ENCODE assay signal across 23 cellular contexts in the genomic region with DNA sequence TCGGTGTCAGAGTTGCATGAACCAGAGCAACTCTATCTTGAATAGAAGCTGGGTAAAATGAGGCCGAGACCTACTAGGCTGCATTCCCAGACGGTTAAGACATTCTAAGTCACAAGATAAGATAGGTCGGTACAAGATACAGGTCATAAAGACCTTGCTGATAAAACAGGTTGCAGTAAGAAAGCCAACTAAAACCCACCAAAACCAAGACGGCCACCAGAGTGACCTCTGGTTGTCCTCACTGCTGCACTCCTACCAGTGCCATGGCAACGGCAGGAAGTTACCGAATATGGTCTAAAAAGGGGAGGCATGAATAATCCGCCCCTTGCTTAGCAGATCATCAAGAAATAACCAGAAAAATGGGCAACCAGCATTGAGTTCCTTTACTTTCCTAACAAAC. TPM values are rescaled to one million over a fixed set of nuclear protein-coding genes. Genes with fewer than 3 reads are reported as not detected.
DNase-seq lines count a peak whose midpoint lies in the region; ATAC-seq, FAIRE-seq and TF ChIP-seq lines count a peak whose summit lies in the region.
"Had no signal": no experiment of that assay in that cellular context is flagged by ENCODE, and none has a peak within 500 bp of the region (broad histone marks: within the 10 kb centered on the region; RNA-seq: fewer than 3 reads in every experiment).

No MANE protein-coding gene starts in this region.

- no peak overlapping the region for H3K4me3 ChIP-seq in H1 (ENCODE audit: extremely low read depth in 1 of 4, insufficient read depth in 2 of 4, low read depth in 3 of 4, low read length in 4 of 4)
- H3K4me3 ChIP-seq in trophoblast cell (ENCODE audit: low read depth, low read length), result no peak overlapping the region
- H3K4me3 ChIP-seq: adrenal gland, heart left ventricle, SJCRH30 had no signal

- no peak for TF ChIP-seq CTCF in H1 (IDR thresholded peaks at IDR 0.05; ENCODE audit: control extremely low read depth in 1 of 3, insufficient read depth in 1 of 3, low read depth in 1 of 3, low read length in 3 of 3)

- no peak overlapping the region for H4K91ac ChIP-seq in H1 (replicated peaks; ENCODE audit: insufficient read length, low read length)
- no peak overlapping the region for H4K91ac ChIP-seq in trophoblast cell (ENCODE audit: low read depth, low read length)

- H3K36me3 ChIP-seq in H1 (ENCODE audit: control insufficient read depth in 2 of 4, insufficient read depth in 4 of 4, low read length in 3 of 4), result peaks cover 5 to 9% (median 6%) of the 10 kb centered on the region in 4 experiments
- peaks cover 17% of the 10 kb centered on the region in 2 experiments for H3K36me3 ChIP-seq in trophoblast cell (ENCODE audit: control insufficient read depth in 1 of 2, insufficient read depth in 2 of 2, low read length in 2 of 2)

- no peak overlapping the region for H2BK15ac ChIP-seq in H1 (ENCODE audit: low read length)

- no peak overlapping the region for H2BK5ac ChIP-seq in H1 (ENCODE audit: low read depth, low read length)
- H2BK5ac ChIP-seq in trophoblast cell (ENCODE audit: low read depth, low read length, poor library complexity), result no peak overlapping the region

- no peak overlapping the region for H2AK5ac ChIP-seq in H1 (ENCODE audit: low read depth, low read length)
- no peak overlapping the region for H2AK5ac ChIP-seq in trophoblast cell (ENCODE audit: low read length)

- H3K79me1 ChIP-seq in H1 (ENCODE audit: low read depth, low read length) (no peaks in the 10 kb centered on the region), trophoblast cell (ENCODE audit: low read length) (peaks cover 13% of the 10 kb centered on the region)

- H3K23me2 ChIP-seq in H1 (ENCODE audit: low read depth, low read length), result peaks cover 3% of the 10 kb centered on the region; the same call in 1 of the 2 replicates

- H3K27ac ChIP-seq in H1 (ENCODE audit: low read depth, low read length) (no peak overlapping the region), trophoblast cell (ENCODE audit: low read depth, low read length) (peak overlapping the region; percentile 54)
- H3K27ac ChIP-seq: adrenal gland, KMS-11, SJCRH30 had no signal

- WGBS in H1 (ENCODE audit: extremely low coverage in 1 of 2, insufficient coverage in 1 of 2, insufficient read length in 1 of 2, insufficient replicate concordance in 2 of 2, low coverage in 1 of 2, low lambda C conversion rate in 2 of 2, missing lambda C conversion rate in 1 of 2), 2 experiments, result 83% methylated on average over 8 of the region's 8 CpGs; no CpG with 5 or more reads in 1 of the 2 experiments
- no CpG with 5 or more reads among the region's 8 CpGs for WGBS in trophoblast cell (ENCODE audit: extremely low coverage, insufficient coverage, insufficient read length)

- POLR2A ChIA-PET in H1 (lab: Charles Lee; ENCODE audit: partially characterized antibody), result interaction anchor here (0.6 to 1.0 kb wide), 3 partner anchors 70 to 809 kb away, joined by 3 to 4 read pairs (median 3); a partner anchor contains a TSS

- ATAC-seq in GM19035 (IDR thresholded peaks at IDR 0.05; ENCODE audit: unreplicated experiment), result no peak
- ATAC-seq: activated CD4-positive, alpha-beta T cell treated with anti-CD3 and anti-CD28 coated beads for 36 hours; heart left ventricle; stimulated activated naive B cell treated with anti-CD40 and anti-IgM and Interleukin-4, amounts not matched to agents 10 μg/mL and 1 μg/mL and 100 μg/mL, for 72 hours; T-cell had no signal

- TF ChIP-seq RAD21 in H1 (IDR thresholded peaks at IDR 0.05 in 1 of 2, conservative IDR thresholded peaks at IDR 0.05 in 1 of 2; ENCODE audit: low read depth in 2 of 2, low read length in 2 of 2), result no peak

- peaks cover 0 to 6% of the 10 kb centered on the region in 2 experiments for H4K20me1 ChIP-seq in H1 (replicated peaks in 1 of 2; ENCODE audit: control insufficient read depth in 1 of 2, insufficient read depth in 2 of 2, low read length in 2 of 2)

- H3K4me1 ChIP-seq in H1 (replicated peaks in 1 of 4; ENCODE audit: control insufficient read depth in 3 of 4, insufficient read depth in 4 of 4, low read length in 3 of 4) (peaks cover 0 to 2% (median 2%) of the 10 kb centered on the region in 4 experiments; a peak in 1 of 7 replicates), trophoblast cell (ENCODE audit: control insufficient read depth in 1 of 2, insufficient read depth in 2 of 2, low read length in 2 of 2) (peaks cover 9 to 10% of the 10 kb centered on the region in 2 experiments)

- no peaks in the 10 kb centered on the region for H3K79me2 ChIP-seq in H1 (ENCODE audit: control insufficient read depth in 1 of 2, insufficient read depth in 2 of 2, low read length in 2 of 2)
- H3K79me2 ChIP-seq in trophoblast cell (ENCODE audit: control insufficient read depth, insufficient read depth, low read length, poor library complexity), result peaks cover 4% of the 10 kb centered on the region

- H4K8ac ChIP-seq in H1 (ENCODE audit: extremely low read depth, insufficient read depth, low read length) (no peak overlapping the region), trophoblast cell (ENCODE audit: low read depth, low read length) (peak overlapping the region; percentile 23)

- no peak for TF ChIP-seq EP300 in H1 (IDR thresholded peaks at IDR 0.05; ENCODE audit: borderline replicate concordance in 1 of 2, low read depth in 2 of 2, low read length in 2 of 2)

- no peak overlapping the region for H4K12ac ChIP-seq in trophoblast cell (ENCODE audit: low read depth, low read length)

- H3K56ac ChIP-seq in H1 (replicated peaks; ENCODE audit: insufficient read length, low read depth, low read length), result no peak overlapping the region

- CTCF ChIA-PET in H1 (lab: Charles Lee; ENCODE audit: partially characterized antibody), result interaction anchor here (0.7 to 1.3 kb wide), 3 partner anchors 59 to 183 kb away, joined by 3 read pairs; no protein-coding TSS in a partner anchor

- DNase-seq in EL (peak; percentile 21), NCI-H226 (peak; percentile 32), H1 (ENCODE audit: low read depth in 1 of 2, low spot score in 2 of 2) (no peak), trophoblast cell (peak; percentile 93 to 97), G401 (ENCODE audit: low spot score) (no peak)
- no peak for DNase-seq in central memory CD4-positive, alpha-beta T cell
- DNase-seq: activated CD4-positive, alpha-beta T cell treated with anti-CD3 and anti-CD28 coated beads for 36 hours; activated T-cell treated with anti-CD3 and anti-CD28 coated beads, Interleukin-2, amount 50 U/mL, for 24 hours; dermis blood vessel endothelial cell; heart left ventricle; naive B cell; NCI-H1694 treated with DMSO at 0.1 percent for 48 hours; NCI-H2171; NCI-H524 treated with DMSO at 0.1 percent for 48 hours; NK-92 treated with Interleukin-12 subunit alpha and Interleukin-12 subunit beta, amount 100 ng/mL, for 24 hours; SJCRH30; stimulated activated CD4-positive, alpha-beta T cell treated with anti-CD3 and anti-CD28 coated beads, Interleukin-4, amount 100 ng/mL, for 1 hour; stimulated activated naive B cell treated with anti-CD40 and anti-IgM and Interleukin-4, amounts not matched to agents 10 μg/mL and 1 μg/mL and 100 μg/mL, for 72 hours; T-cell had no signal

- H3K18ac ChIP-seq in H1 (ENCODE audit: extremely low read depth, low read length), result no peak overlapping the region
- H3K18ac ChIP-seq in trophoblast cell (ENCODE audit: low read length), result no peak overlapping the region

- H3K27me3 ChIP-seq in H1 (replicated peaks in 1 of 4; ENCODE audit: control insufficient read depth in 3 of 4, extremely low read depth in 1 of 4, insufficient read depth in 3 of 4, low read length in 3 of 4), result no peaks in the 10 kb centered on the region
- H3K27me3 ChIP-seq in trophoblast cell (ENCODE audit: insufficient read depth, low read length), result no peaks in the 10 kb centered on the region
- H3K27me3 ChIP-seq: adrenal gland, heart left ventricle, SJCRH30 had no signal

- no peak overlapping the region for H3K4me2 ChIP-seq in H1 (ENCODE audit: insufficient read depth in 1 of 2, low read depth in 2 of 2, low read length in 2 of 2)
- no peak overlapping the region for H3K4me2 ChIP-seq in trophoblast cell (ENCODE audit: low read length)
- H3K4me2 ChIP-seq: KMS-11 had no signal

- H3K23ac ChIP-seq in H1 (ENCODE audit: insufficient read length), result no peak overlapping the region
- H3K23ac ChIP-seq in trophoblast cell (ENCODE audit: low read length), result no peak overlapping the region

- no peak for FAIRE-seq in H1 (lab: Jason Lieb, UNC)
- FAIRE-seq: bronchial epithelial cell had no signal

- in situ Hi-C loops in G401 (cut with HindIII; ENCODE audit: low sequenced_read_pairs), result no loop called here

- H3K4ac ChIP-seq in H1 (replicated peaks; ENCODE audit: insufficient read length, low read depth, low read length) (no peak overlapping the region), trophoblast cell (ENCODE audit: low read depth, low read length) (no peak overlapping the region)

- no peak overlapping the region for H3K9ac ChIP-seq in H1 (replicated peaks in 1 of 4; ENCODE audit: extremely low read depth in 1 of 4, low read depth in 3 of 4, low read length in 3 of 4)
- H3K9ac ChIP-seq in trophoblast cell (ENCODE audit: low read length), result no peak overlapping the region
- H3K9ac ChIP-seq: KMS-11 had no signal

- H2AFZ ChIP-seq in H1 (ENCODE audit: low read length) (no peak overlapping the region), trophoblast cell (ENCODE audit: insufficient read depth, low read length, poor library complexity) (no peak overlapping the region)

- no peak for TF ChIP-seq POLR2A in H1 (IDR thresholded peaks at IDR 0.05; ENCODE audit: control extremely low read depth in 1 of 2, low read depth in 2 of 2, low read length in 2 of 2)

- no peak overlapping the region for H2BK20ac ChIP-seq in H1 (ENCODE audit: low read length)

- H2BK120ac ChIP-seq in H1 (replicated peaks; ENCODE audit: low read depth, low read length) (no peak overlapping the region), trophoblast cell (ENCODE audit: insufficient read depth, low read length, poor library complexity) (no peak overlapping the region)

- no peak overlapping the region for H4K5ac ChIP-seq in H1 (ENCODE audit: insufficient read length, low read depth, low read length)

- H2BK12ac ChIP-seq in H1 (ENCODE audit: low read depth, low read length), result no peak overlapping the region
- no peak overlapping the region for H2BK12ac ChIP-seq in trophoblast cell (ENCODE audit: low read length)

- 0 out of 4 replicates have a peak, but pooled peaks cover 0 to 2% of the 10 kb centered on the region in 2 experiments for H3K9me3 ChIP-seq in H1 (ENCODE audit: insufficient read depth in 2 of 2, low read depth in 1 of 2, low read length in 1 of 2)
- no peaks in the 10 kb centered on the region for H3K9me3 ChIP-seq in trophoblast cell (ENCODE audit: insufficient read depth, low read depth, low read length)
- H3K9me3 ChIP-seq: adrenal gland, heart left ventricle, SJCRH30 had no signal

- H3K14ac ChIP-seq in H1 (ENCODE audit: insufficient read length), result no peak overlapping the region
- H3K14ac ChIP-seq in trophoblast cell (ENCODE audit: low read length), result no peak overlapping the region

RNA-seq across cellular contexts. Expression of a gene that starts 2.4 kb away (rescaled TPM):
- total RNA-seq in H1 (2021; fragmentation: NEBNext Ultra II Directional; extraction: Animal tissue kit (Norgen Biotek cat#: 25700)), result 36.4 and 37.4 TPM in 2 replicates
- 26.7 and 35.0 TPM in 2 replicates for polyA plus RNA-seq in H1 (2011; rRNA removed)
- polyA plus RNA-seq in H1 (2011; cell fraction: cytosol; rRNA removed), result 39.6 TPM
- polyA plus RNA-seq in H1 (2011; cell fraction: nucleus; rRNA removed), result 67.1 TPM
- 19.6 to 41.0 TPM (median 38.0 TPM) in 4 replicates for polyA plus RNA-seq in H1 (2012, experiment 1 of 2)
- 26.3 TPM for polyA plus RNA-seq in H1 (2012, experiment 2 of 2)
- polyA plus RNA-seq in H1 (2013, experiment 1 of 2), result 19.6 TPM
- 18.0 TPM for polyA plus RNA-seq in H1 (2013, experiment 2 of 2)
- polyA minus RNA-seq in H1 (2011; rRNA and poly(A)+ RNA removed), result 59.7 and 65.6 TPM in 2 replicates
- 28.3 TPM for polyA minus RNA-seq in H1 (2011; cell fraction: cytosol; rRNA and poly(A)+ RNA removed)
- polyA minus RNA-seq in H1 (2011; cell fraction: nucleus; rRNA and poly(A)+ RNA removed), result 48.7 TPM
- polyA plus RNA-seq in trophoblast cell (2013), result 26.9 and 28.6 TPM in 2 replicates
- total RNA-seq in G401 (2014; rRNA removed; shearing (Covaris generic)), result 66.3 and 71.4 TPM in 2 replicates

RNA-seq across cellular contexts. Expression of a gene that starts 10.9 kb away (rescaled TPM):
- 37.9 and 40.2 TPM in 2 replicates for total RNA-seq in H1 (2021; fragmentation: NEBNext Ultra II Directional; extraction: Animal tissue kit (Norgen Biotek cat#: 25700))
- polyA plus RNA-seq in H1 (2011; rRNA removed), result 60.3 and 74.8 TPM in 2 replicates
- polyA plus RNA-seq in H1 (2011; cell fraction: cytosol; rRNA removed), result 61.0 TPM
- polyA plus RNA-seq in H1 (2011; cell fraction: nucleus; rRNA removed), result 53.6 TPM
- polyA plus RNA-seq in H1 (2012, experiment 1 of 2), result 22.2 to 39.2 TPM (median 31.6 TPM) in 4 replicates
- polyA plus RNA-seq in H1 (2012, experiment 2 of 2), result 22.1 TPM
- 30.3 TPM for polyA plus RNA-seq in H1 (2013, experiment 1 of 2)
- 31.1 TPM for polyA plus RNA-seq in H1 (2013, experiment 2 of 2)
- 6.7 and 10.2 TPM in 2 replicates for polyA minus RNA-seq in H1 (2011; rRNA and poly(A)+ RNA removed)
- 26.4 TPM for polyA minus RNA-seq in H1 (2011; cell fraction: cytosol; rRNA and poly(A)+ RNA removed)
- 27.1 TPM for polyA minus RNA-seq in H1 (2011; cell fraction: nucleus; rRNA and poly(A)+ RNA removed)
- polyA plus RNA-seq in trophoblast cell (2013), result 50.6 and 52.2 TPM in 2 replicates
- 86.2 and 132 TPM in 2 replicates for total RNA-seq in G401 (2014; rRNA removed; shearing (Covaris generic))

RNA-seq across cellular contexts. Expression of a gene that starts 46.9 kb away (rescaled TPM):
- total RNA-seq in H1 (2021; fragmentation: NEBNext Ultra II Directional; extraction: Animal tissue kit (Norgen Biotek cat#: 25700)), result 25.5 and 27.5 TPM in 2 replicates
- polyA plus RNA-seq in H1 (2011; rRNA removed), result 21.9 and 28.8 TPM in 2 replicates
- polyA plus RNA-seq in H1 (2011; cell fraction: cytosol; rRNA removed), result 13.3 TPM
- 67.2 TPM for polyA plus RNA-seq in H1 (2011; cell fraction: nucleus; rRNA removed)
- polyA plus RNA-seq in H1 (2012, experiment 1 of 2), result 22.2 to 30.9 TPM (median 25.1 TPM) in 4 replicates
- 24.7 TPM for polyA plus RNA-seq in H1 (2012, experiment 2 of 2)
- 23.9 TPM for polyA plus RNA-seq in H1 (2013, experiment 1 of 2)
- 22.6 TPM for polyA plus RNA-seq in H1 (2013, experiment 2 of 2)
- polyA minus RNA-seq in H1 (2011; rRNA and poly(A)+ RNA removed), result 20.0 and 30.6 TPM in 2 replicates
- polyA minus RNA-seq in H1 (2011; cell fraction: cytosol; rRNA and poly(A)+ RNA removed), result 13.8 TPM
- polyA minus RNA-seq in H1 (2011; cell fraction: nucleus; rRNA and poly(A)+ RNA removed), result 29.0 TPM
- polyA plus RNA-seq in trophoblast cell (2013), result 69.3 and 74.1 TPM in 2 replicates
- total RNA-seq in G401 (2014; rRNA removed; shearing (Covaris generic)), result 29.7 and 38.0 TPM in 2 replicates

Comparison
In these comparisons a context has a peak if more than half of its experiments do, and no peak if none do; other contexts are left out.
1. DNase-seq: peak in EL (single experiment), NCI-H226 (single experiment) and trophoblast cell (2 of 2); none in H1 (0 of 2), G401 (single experiment) and central memory CD4-positive, alpha-beta T cell (single experiment).